19 cellular contexts compared by ENCODE assay signal in the genomic region with DNA sequence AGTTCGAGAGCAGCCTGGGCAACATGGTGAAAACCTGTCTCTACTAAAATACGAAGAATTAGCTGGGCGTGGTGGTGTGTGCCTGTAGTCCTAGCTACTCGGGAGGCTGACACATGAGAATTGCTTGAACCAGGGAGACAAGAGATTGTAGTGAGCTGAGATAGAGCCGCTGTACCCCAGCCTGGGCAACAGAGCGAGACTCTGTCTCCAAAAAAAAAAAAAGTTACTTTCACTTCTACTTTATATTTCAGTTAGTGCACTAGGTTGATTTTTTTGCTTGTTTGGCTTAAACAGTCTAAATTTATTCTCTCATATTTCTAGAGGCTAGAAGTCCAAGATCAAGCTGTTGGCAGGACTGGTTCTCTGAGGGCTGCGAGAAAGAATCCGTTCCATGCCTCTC. TPM values are rescaled to one million over a fixed set of nuclear protein-coding genes. Genes with fewer than 3 reads are reported as not detected.
"Had no signal": no experiment of that assay in that cellular context is flagged by ENCODE, and none has a peak within 500 bp of the region (broad histone marks: within the 10 kb centered on the region; RNA-seq: fewer than 3 reads in every experiment).

No MANE protein-coding gene starts in this region.

- H3K36me3 Mint-ChIP-seq: activated naive CD8-positive, alpha-beta T cell treated with anti-CD3 and anti-CD28 coated beads for 36 hours had no signal

- H3K27ac Mint-ChIP-seq: activated naive CD8-positive, alpha-beta T cell treated with anti-CD3 and anti-CD28 coated beads for 36 hours; endodermal cell had no signal

- H3K4me1 ChIP-seq: breast epithelium had no signal

- H3K27me3 ChIP-seq: breast epithelium, upper lobe of left lung had no signal

- H3K4me1 Mint-ChIP-seq: activated naive CD8-positive, alpha-beta T cell treated with anti-CD3 and anti-CD28 coated beads for 36 hours had no signal

- H3K4me3 Mint-ChIP-seq: activated naive CD8-positive, alpha-beta T cell treated with anti-CD3 and anti-CD28 coated beads for 36 hours; endodermal cell; natural killer cell treated with Interleukin-12 subunit alpha and Interleukin-12 subunit beta and Interleukin-15 and Interleukin-18, amount 100 ng/mL, for 72 hours had no signal

- H3K27ac ChIP-seq: breast epithelium, upper lobe of left lung had no signal

- H3K9me3 ChIP-seq: breast epithelium, mucosa of descending colon, upper lobe of left lung had no signal

- DNase-seq: activated effector memory CD4-positive, alpha-beta T cell treated with anti-CD3 and anti-CD28 coated beads, Interleukin-2, amount 50 U/mL, for 16 hours; activated naive CD8-positive, alpha-beta T cell treated with anti-CD3 and anti-CD28 coated beads for 36 hours; activated T-cell treated with anti-CD3 and anti-CD28 coated beads, Interleukin-2, amount 50 U/mL, for 1 hour; anterior cingulate cortex; dermis blood vessel endothelial cell; endodermal cell; erythroblast; left cardiac atrium; mucosa of descending colon; nucleus accumbens; stimulated activated naive CD4-positive, alpha-beta T cell; substantia nigra; T-helper 2 cell; upper lobe of left lung had no signal

- ATAC-seq: left cardiac atrium; mucosa of descending colon; natural killer cell treated with Interleukin-12 subunit alpha and Interleukin-12 subunit beta and Interleukin-15 and Interleukin-18, amount 100 ng/mL, for 72 hours; right cardiac atrium had no signal

- H3K4me3 ChIP-seq: breast epithelium, mucosa of descending colon, smooth muscle cell, upper lobe of left lung had no signal

- H3K9me3 Mint-ChIP-seq: activated naive CD8-positive, alpha-beta T cell treated with anti-CD3 and anti-CD28 coated beads for 36 hours; endodermal cell; natural killer cell treated with Interleukin-12 subunit alpha and Interleukin-12 subunit beta and Interleukin-15 and Interleukin-18, amount 100 ng/mL, for 72 hours had no signal

- H3K36me3 ChIP-seq: breast epithelium had no signal

- H3K27me3 Mint-ChIP-seq: activated naive CD8-positive, alpha-beta T cell treated with anti-CD3 and anti-CD28 coated beads for 36 hours; natural killer cell treated with Interleukin-12 subunit alpha and Interleukin-12 subunit beta and Interleukin-15 and Interleukin-18, amount 100 ng/mL, for 72 hours had no signal

RNA-seq across cellular contexts. Expression of a gene that starts 19.5 kb away (rescaled TPM):
- total RNA-seq: dermis blood vessel endothelial cell, lung microvascular endothelial cell, smooth muscle cell had no signal
- polyA plus RNA-seq: smooth muscle cell had no signal
